ENCODE assay signal across 16 cellular contexts in the genomic region with DNA sequence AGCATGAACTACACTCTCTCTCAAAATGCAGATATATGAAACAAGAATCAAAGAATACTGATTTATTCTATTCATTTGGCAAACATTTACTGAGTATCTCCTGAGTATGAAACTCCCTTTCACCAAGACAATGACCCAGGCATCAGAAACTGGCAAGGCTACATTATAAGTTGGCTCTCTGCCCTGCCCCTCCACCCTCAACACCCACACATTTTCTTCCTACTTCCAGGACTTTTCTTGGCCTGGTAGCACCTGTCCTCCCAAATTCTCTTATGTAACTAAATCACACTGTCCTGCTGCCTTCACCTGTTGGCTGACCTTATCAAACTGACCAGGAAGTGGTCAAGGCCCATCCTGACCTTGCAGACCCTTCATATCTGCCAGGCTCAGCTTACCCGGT. TPM values are rescaled to one million over a fixed set of nuclear protein-coding genes. Genes with fewer than 3 reads are reported as not detected.
"Had no signal": no experiment of that assay in that cellular context is flagged by ENCODE, and none has a peak within 500 bp of the region (broad histone marks: within the 10 kb centered on the region; RNA-seq: fewer than 3 reads in every experiment).

No MANE protein-coding gene starts in this region.

- DNase-seq: activated CD4-positive, alpha-beta T cell treated with anti-CD3 and anti-CD28 coated beads, Interleukin-2, amount 10 ng/mL, durations not matched to agents 24 days and 14 days; activated CD8-positive, alpha-beta memory T cell treated with anti-CD3 and anti-CD28 coated beads for 24 hours; amygdala; brain microvascular endothelial cell; endodermal cell; hippocampal formation; kidney glomerular epithelial cell; lower lobe of right lung; midbrain; naive thymus-derived CD4-positive, alpha-beta T cell; T-cell had no signal

- H3K4me3 Mint-ChIP-seq: activated CD4-positive, alpha-beta T cell treated with anti-CD3 and anti-CD28 coated beads, Interleukin-2, amount 10 ng/mL, durations not matched to agents 24 days and 14 days; endodermal cell; naive thymus-derived CD4-positive, alpha-beta T cell; T-cell had no signal

- H3K27ac ChIP-seq: brain microvascular endothelial cell, lower lobe of right lung, neutrophil, skin epidermis, tibial nerve had no signal

- H3K4me1 ChIP-seq: lower lobe of right lung had no signal

- H3K36me3 ChIP-seq: brain microvascular endothelial cell, lower lobe of right lung, neutrophil, tibial nerve had no signal

- H3K9me3 ChIP-seq: lower lobe of right lung, neutrophil, tibial nerve had no signal

- H3K4me3 ChIP-seq: lower lobe of right lung, skin epidermis, tibial nerve had no signal

- H3K36me3 Mint-ChIP-seq: T-cell had no signal

- H3K27ac Mint-ChIP-seq: activated CD4-positive, alpha-beta T cell treated with anti-CD3 and anti-CD28 coated beads, Interleukin-2, amount 10 ng/mL, durations not matched to agents 24 days and 14 days; activated naive CD4-positive, alpha-beta T cell treated with anti-CD3 and anti-CD28 coated beads, Interleukin-2, amount 50 U/mL, for 72 hours; activated T-helper 2 cell treated with anti-CD3 and anti-CD28 coated beads, Interferon-gamma antibody, Interleukin-2, Interleukin-4, amounts not matched to agents 10 μg/mL and 5 μg/mL and 100 μg/mL, durations not matched to agents 14 hours and 24 hours and 36 hours; endodermal cell; naive thymus-derived CD4-positive, alpha-beta T cell; T-cell had no signal

- H3K9me3 Mint-ChIP-seq: activated CD4-positive, alpha-beta T cell treated with anti-CD3 and anti-CD28 coated beads, Interleukin-2, amount 10 ng/mL, durations not matched to agents 24 days and 14 days had no signal

- ATAC-seq: activated naive CD4-positive, alpha-beta T cell treated with anti-CD3 and anti-CD28 coated beads, Interleukin-2, amount 50 U/mL, for 72 hours; lower lobe of right lung; naive thymus-derived CD4-positive, alpha-beta T cell; T-cell had no signal

- H3K4me1 Mint-ChIP-seq: activated CD4-positive, alpha-beta T cell treated with anti-CD3 and anti-CD28 coated beads, Interleukin-2, amount 10 ng/mL, durations not matched to agents 24 days and 14 days; endodermal cell; naive thymus-derived CD4-positive, alpha-beta T cell; T-cell had no signal

RNA-seq across cellular contexts. Expression of a gene that starts 3.5 kb away (rescaled TPM):
- total RNA-seq: activated CD4-positive, alpha-beta T cell treated with anti-CD3 and anti-CD28 coated beads, Interleukin-2, amount 10 ng/mL, durations not matched to agents 24 days and 14 days; activated naive CD4-positive, alpha-beta T cell treated with anti-CD3 and anti-CD28 coated beads, Interleukin-2, amount 50 U/mL, for 72 hours; activated T-helper 2 cell treated with anti-CD3 and anti-CD28 coated beads, Interferon-gamma antibody, Interleukin-2, Interleukin-4, amounts not matched to agents 10 μg/mL and 5 μg/mL and 100 μg/mL, durations not matched to agents 14 hours and 24 hours and 36 hours; naive thymus-derived CD4-positive, alpha-beta T cell had no signal
